In genomic region chr10:30392564-30392990, GRCh38 we compare ENCODE assay signal across 8 cellular contexts. TPM values are rescaled to one million over a fixed set of nuclear protein-coding genes. Genes with fewer than 3 reads are reported as not detected.
DNase-seq lines count a peak whose midpoint lies in the region; ATAC-seq and TF ChIP-seq lines count a peak whose summit lies in the region.

No MANE protein-coding gene starts in this region.

- no peaks in the 10 kb centered on the region for H3K79me2 ChIP-seq in osteoblast (ENCODE audit: insufficient read depth, low read length)

- peak overlapping the region in 1 of 2 donors; percentile 20 for H3K4me3 ChIP-seq in gastroesophageal sphincter
- H3K4me3 ChIP-seq in osteoblast (ENCODE audit: insufficient read depth, low read length) = no peak overlapping the region
- peak overlapping the region in 1 of 2 donors; percentile 8 for H3K4me3 ChIP-seq in testis

- no peaks in the 10 kb centered on the region for H3K36me3 ChIP-seq in gastroesophageal sphincter
- H3K36me3 ChIP-seq in osteoblast (ENCODE audit: insufficient read depth, low read length) = no peaks in the 10 kb centered on the region
- H3K36me3 ChIP-seq in testis (ENCODE audit: low read depth, missing control alignments) = no peaks in the 10 kb centered on the region

- no peak overlapping the region for H2AFZ ChIP-seq in osteoblast (ENCODE audit: low read length)

- H3K4me1 ChIP-seq in gastroesophageal sphincter (peaks cover 0 to 12% (median 0%) of the 10 kb centered on the region in 3 donors), osteoblast (ENCODE audit: insufficient read depth, low read length) (peaks cover 6% of the 10 kb centered on the region), testis (no peaks in the 10 kb centered on the region)

- ATAC-seq in GM21381 (IDR thresholded peaks at IDR 0.05; ENCODE audit: unreplicated experiment) (peak; percentile 93), gastroesophageal sphincter (peak; percentile 89)

- TF ChIP-seq POLR2A in gastroesophageal sphincter (IDR thresholded peaks at IDR 0.05) (no peak), testis (IDR thresholded peaks at IDR 0.05) (no peak)

- no peaks in the 10 kb centered on the region for H3K9me3 ChIP-seq in gastroesophageal sphincter
- no peaks in the 10 kb centered on the region for H3K9me3 ChIP-seq in osteoblast (ENCODE audit: low read depth, low read length)
- no peaks in the 10 kb centered on the region for H3K9me3 ChIP-seq in testis

- 19 to 26% methylated on average over 5 to 6 of the region's 17 CpGs for WGBS in gastroesophageal sphincter (ENCODE audit: low coverage in 1 of 2), 2 donors
- WGBS in testis, 2 donors = 5 to 9% methylated on average over 17 of the region's 17 CpGs

- peak; percentile 20 for DNase-seq in COR-L47 (lab: John Stamatoyannopoulos, UW)
- DNase-seq in HuH-7 (ENCODE audit: low spot score) = peak; percentile 95
- peak; percentile 21 for DNase-seq in SHP77 treated with DMSO at 0.1 percent for 48 hours (lab: John Stamatoyannopoulos, UW)
- DNase-seq in activated effector memory CD4-positive, alpha-beta T cell treated with anti-CD3 and anti-CD28 coated beads, Interleukin-2, amount 50 U/mL, for 16 hours = peak; percentile 90
- DNase-seq in osteoblast (ENCODE audit: insufficient read length, low spot score, missing footprints) = peak; percentile 91
- peak; percentile 81 for DNase-seq in testis

- intact Hi-C loops in testis (cut with DNase I; ENCODE audit: low total_unique reads) = loop anchor here (10.0 kb wide), 1 partner anchor 142 kb away; no protein-coding TSS in a partner anchor

- no peak for TF ChIP-seq EP300 in gastroesophageal sphincter (IDR thresholded peaks at IDR 0.05)

- no peaks in the 10 kb centered on the region for H3K27me3 ChIP-seq in gastroesophageal sphincter
- peaks cover 37% of the 10 kb centered on the region for H3K27me3 ChIP-seq in osteoblast (ENCODE audit: insufficient read depth, low read length)
- no peaks in the 10 kb centered on the region for H3K27me3 ChIP-seq in testis

- peak; percentile 69 to 99 (median 90) for TF ChIP-seq CTCF in gastroesophageal sphincter (IDR thresholded peaks at IDR 0.05)
- peak; percentile 78 for TF ChIP-seq CTCF in osteoblast (IDR thresholded peaks at IDR 0.05; ENCODE audit: extremely low read depth, low read depth, low read length)
- peak; percentile 68 to 88 (median 69) for TF ChIP-seq CTCF in testis (IDR thresholded peaks at IDR 0.05)

- peak overlapping the region; percentile 60 for H3K4me2 ChIP-seq in osteoblast (ENCODE audit: insufficient read depth, low read length)

- no peaks in the 10 kb centered on the region for H4K20me1 ChIP-seq in osteoblast (ENCODE audit: insufficient read depth, low read length)

- no peak overlapping the region for H3K27ac ChIP-seq in gastroesophageal sphincter
- H3K27ac ChIP-seq in osteoblast (ENCODE audit: low read depth, low read length) = no peak overlapping the region
- no peak overlapping the region for H3K27ac ChIP-seq in testis

RNA-seq across cellular contexts. Expression of gene MAP3K8, which starts 41.4 kb away (rescaled TPM):
- total RNA-seq in gastroesophageal sphincter (10 to 100 TPM; 18.4 to 63.8 (median 28.5) TPM), osteoblast (10.3 and 14.5 TPM in 2 replicates), testis (10 to 100 TPM in 1 of 2 donors, 1 to 10 TPM in 1; 3.1 to 10.4 TPM)
- 5.2 TPM for polyA plus RNA-seq in testis (ENCODE audit: insufficient read depth, low read depth, low replicate concordance)

RNA-seq across cellular contexts. Expression of gene MTPAP, which starts 43.5 kb away (rescaled TPM):
- total RNA-seq in gastroesophageal sphincter (10 to 100 TPM; 13.6 to 19.9 (median 15.4) TPM), osteoblast (14.8 and 16.5 TPM in 2 replicates), testis (10 to 100 TPM; 33.9 to 39.8 TPM)
- polyA plus RNA-seq in testis (ENCODE audit: insufficient read depth, low read depth, low replicate concordance) = 43.7 TPM

Comparison
In these comparisons a context has a peak if more than half of its experiments do, and no peak if none do; other contexts are left out.
1. DNase-seq: peak in every context shown above with its lines; median percentile 95 in HuH-7; 91 in osteoblast; 90 in activated effector memory CD4-positive, alpha-beta T cell treated with anti-CD3 and anti-CD28 coated beads, Interleukin-2, amount 50 U/mL, for 16 hours; 81 in testis; 21 in SHP77 treated with DMSO at 0.1 percent for 48 hours; 20 in COR-L47.